ENCODE assay signal across 1 cellular context in the genomic region with DNA sequence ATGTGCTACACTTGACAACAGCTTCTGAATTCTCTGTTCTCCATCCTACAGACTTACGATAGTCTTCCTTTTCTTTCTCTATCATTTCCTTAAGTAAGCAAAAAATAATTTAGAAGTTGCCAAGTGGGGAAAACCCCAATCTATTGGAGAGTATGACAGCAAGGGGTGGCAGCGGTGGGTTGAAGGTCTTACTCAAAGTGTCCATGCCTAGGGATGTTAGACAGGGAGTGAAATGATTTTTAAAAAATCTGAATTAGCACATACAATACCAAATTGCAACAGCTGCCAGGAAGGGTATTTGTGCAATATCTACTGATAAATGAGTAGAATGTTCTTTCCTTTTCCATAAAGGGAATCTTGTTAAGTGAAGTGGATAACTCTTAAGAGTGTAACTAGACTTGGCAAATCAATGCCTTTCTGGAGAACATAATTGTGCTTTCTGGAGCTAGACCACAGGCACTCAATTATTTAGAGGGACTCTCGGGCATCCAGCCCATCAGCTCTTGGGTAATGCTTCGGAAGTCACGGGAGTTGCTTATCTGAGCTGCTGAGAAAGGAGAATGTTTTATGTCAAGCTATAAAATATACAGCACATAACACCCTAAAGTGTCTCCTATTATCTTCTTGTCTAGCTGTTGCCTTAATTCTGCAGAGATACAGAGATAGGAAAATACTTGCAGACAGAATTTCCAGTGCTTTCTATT.
TF ChIP-seq lines count a peak whose summit lies in the region.

No MANE protein-coding gene starts in this region.

TF ChIP-seq in IMR-90, 13 proteins besides CTCF, POLR2A, EP300 and RAD21 (continued from another document):
- TF ChIP-seq, protein P1, sequence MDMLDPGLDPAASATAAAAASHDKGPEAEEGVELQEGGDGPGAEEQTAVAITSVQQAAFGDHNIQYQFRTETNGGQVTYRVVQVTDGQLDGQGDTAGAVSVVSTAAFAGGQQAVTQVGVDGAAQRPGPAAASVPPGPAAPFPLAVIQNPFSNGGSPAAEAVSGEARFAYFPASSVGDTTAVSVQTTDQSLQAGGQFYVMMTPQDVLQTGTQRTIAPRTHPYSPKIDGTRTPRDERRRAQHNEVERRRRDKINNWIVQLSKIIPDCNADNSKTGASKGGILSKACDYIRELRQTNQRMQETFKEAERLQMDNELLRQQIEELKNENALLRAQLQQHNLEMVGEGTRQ (IDR thresholded peaks at IDR 0.05; ENCODE audit: low read depth, low read length): no peak
- TF ChIP-seq SMC3 (IDR thresholded peaks at IDR 0.05; ENCODE audit: low read depth, low read length) (no peak), MXI1 (IDR thresholded peaks at IDR 0.05; ENCODE audit: borderline replicate concordance, low read depth, low read length) (no peak), CEBPB (IDR thresholded peaks at IDR 0.05; ENCODE audit: low read depth, low read length) (no peak)
TF ChIP-seq in IMR-90: peak in this region for 0.
